ENCODE assay signal across 17 cellular contexts in the genomic region with DNA sequence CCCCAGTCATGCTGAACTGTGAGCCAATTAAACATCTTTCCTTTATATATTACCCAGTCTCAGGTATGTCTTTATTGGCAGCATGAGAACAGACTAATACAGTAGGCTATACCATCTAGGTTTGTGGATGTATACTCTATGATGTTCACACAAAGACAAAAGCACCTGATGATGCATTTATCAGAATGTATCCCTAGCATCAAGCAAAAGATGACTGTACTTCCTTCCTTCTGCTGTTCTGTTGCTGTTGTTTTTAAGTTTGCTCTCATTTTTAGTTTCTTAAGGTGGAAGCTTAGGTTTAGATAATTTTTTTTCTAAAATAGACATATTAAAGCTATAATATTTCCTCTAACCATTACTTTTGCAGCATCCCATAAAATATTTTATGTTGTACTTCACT. TPM values are rescaled to one million over a fixed set of nuclear protein-coding genes. Genes with fewer than 3 reads are reported as not detected.
A peak's percentile ranks its signal among the peaks of the same experiment; 100 is the strongest.
DNase-seq lines count a peak whose midpoint lies in the region; ATAC-seq and TF ChIP-seq lines count a peak whose summit lies in the region.
"Had no signal": no experiment of that assay in that cellular context is flagged by ENCODE, and none has a peak within 500 bp of the region (broad histone marks: within the 10 kb centered on the region; RNA-seq: fewer than 3 reads in every experiment).

No MANE protein-coding gene starts in this region.

- intact Hi-C loops in natural killer cell (cut with micrococcal nuclease), result no loop called here

- peak; percentile 74 to 86 for ATAC-seq in activated CD4-positive, CD25-positive, alpha-beta regulatory T cell treated with anti-CD3 and anti-CD28 coated beads, Interleukin-2, amount 50 U/mL, for 24 hours
- ATAC-seq in natural killer cell treated with Interleukin-12 subunit alpha and Interleukin-12 subunit beta and Interleukin-15 and Interleukin-18, amount 100 ng/mL, for 72 hours, result peak in 1 of 2 donors; percentile 80
- ATAC-seq in natural killer cell (no peak), GM18519 (IDR thresholded peaks at IDR 0.05; ENCODE audit: low FRiP score, unreplicated experiment) (no peak), GM21576 (IDR thresholded peaks at IDR 0.05; ENCODE audit: unreplicated experiment) (no peak)
- ATAC-seq: A549, GM12878 had no signal

- H3K36me3 Mint-ChIP-seq in natural killer cell treated with Interleukin-12 subunit alpha and Interleukin-12 subunit beta and Interleukin-15 and Interleukin-18, amount 100 ng/mL, for 72 hours, result peaks cover 13% of the 10 kb centered on the region
- no peaks in the 10 kb centered on the region for H3K36me3 Mint-ChIP-seq in natural killer cell

- H3K27me3 Mint-ChIP-seq in natural killer cell treated with Interleukin-12 subunit alpha and Interleukin-12 subunit beta and Interleukin-15 and Interleukin-18, amount 100 ng/mL, for 72 hours, result no peaks in the 10 kb centered on the region
- no peaks in the 10 kb centered on the region for H3K27me3 Mint-ChIP-seq in natural killer cell (ENCODE audit: low read depth in 2 of 2)

- H3K4me3 Mint-ChIP-seq in natural killer cell treated with Interleukin-12 subunit alpha and Interleukin-12 subunit beta and Interleukin-15 and Interleukin-18, amount 100 ng/mL, for 72 hours, result no peak overlapping the region
- no peak overlapping the region for H3K4me3 Mint-ChIP-seq in natural killer cell
- H3K4me3 Mint-ChIP-seq: CD8-positive, alpha-beta memory T cell had no signal

- peaks cover 5% of the 10 kb centered on the region for H3K9me3 Mint-ChIP-seq in natural killer cell treated with Interleukin-12 subunit alpha and Interleukin-12 subunit beta and Interleukin-15 and Interleukin-18, amount 100 ng/mL, for 72 hours
- no peaks in the 10 kb centered on the region for H3K9me3 Mint-ChIP-seq in natural killer cell
- H3K9me3 Mint-ChIP-seq: CD8-positive, alpha-beta memory T cell had no signal

- TF ChIP-seq CTCF in natural killer cell (IDR thresholded peaks at IDR 0.05), result no peak

- H3K27ac Mint-ChIP-seq in natural killer cell treated with Interleukin-12 subunit alpha and Interleukin-12 subunit beta and Interleukin-15 and Interleukin-18, amount 100 ng/mL, for 72 hours, result peak overlapping the region; percentile 57 to 64
- H3K27ac Mint-ChIP-seq in natural killer cell, result no peak overlapping the region

- H3K4me1 Mint-ChIP-seq in natural killer cell treated with Interleukin-12 subunit alpha and Interleukin-12 subunit beta and Interleukin-15 and Interleukin-18, amount 100 ng/mL, for 72 hours (ENCODE audit: low read depth in 2 of 2), result peaks cover 22 to 26% of the 10 kb centered on the region in 2 donors
- H3K4me1 Mint-ChIP-seq in natural killer cell, result peaks cover 0 to 17% of the 10 kb centered on the region in 2 donors

- no peak for DNase-seq in activated CD4-positive, CD25-positive, alpha-beta regulatory T cell (lab: John Stamatoyannopoulos, UW)
- DNase-seq in natural killer cell treated with Interleukin-12 subunit alpha and Interleukin-12 subunit beta and Interleukin-15 and Interleukin-18, amount 100 ng/mL, for 72 hours (ENCODE audit: low spot score), result no peak
- no peak for DNase-seq in natural killer cell
- peak; percentile 41 for DNase-seq in dermis blood vessel endothelial cell
- DNase-seq: AML-193; CD8-positive, alpha-beta memory T cell; COR-L47; DMS 273 treated with DMSO at 0.1 percent for 48 hours; DMS53; DND-41; EL; GM23248 had no signal

RNA-seq across cellular contexts. Expression of a gene that starts 12.4 kb away (rescaled TPM):
- total RNA-seq in natural killer cell treated with Interleukin-12 subunit alpha and Interleukin-12 subunit beta and Interleukin-15 and Interleukin-18, amount 100 ng/mL, for 72 hours, result 10 to 100 TPM; 22.2 to 25.6 TPM
- total RNA-seq in natural killer cell (10 to 100 TPM; 15.4 to 21.0 (median 16.4) TPM), dermis blood vessel endothelial cell (14.0 and 16.8 TPM in 2 replicates)

RNA-seq across cellular contexts. Expression of a gene that starts 36.8 kb away (rescaled TPM):
- total RNA-seq in natural killer cell treated with Interleukin-12 subunit alpha and Interleukin-12 subunit beta and Interleukin-15 and Interleukin-18, amount 100 ng/mL, for 72 hours, result 10 to 100 TPM; 12.5 to 15.0 TPM
- 10 to 100 TPM in 2 of 3 donors, 1 to 10 TPM in 1; 8.7 to 15.6 (median 13.9) TPM for total RNA-seq in natural killer cell
- 9.9 and 10.1 TPM in 2 replicates for total RNA-seq in dermis blood vessel endothelial cell

Comparison
In these comparisons a context has a peak if more than half of its experiments do, and no peak if none do; other contexts are left out.
1. H3K27ac Mint-ChIP-seq: peak in natural killer cell treated with Interleukin-12 subunit alpha and Interleukin-12 subunit beta and Interleukin-15 and Interleukin-18, amount 100 ng/mL, for 72 hours (2 of 2); none in natural killer cell (0 of 2).
2. ATAC-seq: peak in activated CD4-positive, CD25-positive, alpha-beta regulatory T cell treated with anti-CD3 and anti-CD28 coated beads, Interleukin-2, amount 50 U/mL, for 24 hours (2 of 2); none in natural killer cell (0 of 3), GM18519 (single experiment) and GM21576 (single experiment).